Comparison of ENCODE assay signal across 12 cellular contexts in genomic region chr1:155011004-155011416, GRCh38. TPM values are rescaled to one million over a fixed set of nuclear protein-coding genes. Genes with fewer than 3 reads are reported as not detected.
DNase-seq lines count a peak whose midpoint lies in the region; FAIRE-seq and TF ChIP-seq lines count a peak whose summit lies in the region.
"Had no signal": no experiment of that assay in that cellular context is flagged by ENCODE, and none has a peak within 500 bp of the region (broad histone marks: within the 10 kb centered on the region; RNA-seq: fewer than 3 reads in every experiment).

No MANE protein-coding gene starts in this region.

- H3K4me1 ChIP-seq in ACC112 (ENCODE audit: control insufficient read depth, insufficient read depth, low read length, unreplicated experiment) (peaks cover 24% of the 10 kb centered on the region), colonic mucosa (peaks cover 51% of the 10 kb centered on the region), neutrophil (ENCODE audit: control insufficient read depth in 1 of 2, insufficient read depth in 1 of 2, low read depth in 1 of 2, low read length in 1 of 2) (peaks cover 90 to 98% of the 10 kb centered on the region in 2 experiments), Caco-2 (peaks cover 43% of the 10 kb centered on the region)

- H3K9ac ChIP-seq in colonic mucosa (ENCODE audit: low read depth in 2 of 2, low read length in 2 of 2): peak overlapping the region; percentile 44 to 100

- peak; percentile 88 for DNase-seq in D721Med (ENCODE audit: insufficient read length, low spot score)
- no peak for DNase-seq in colonic mucosa
- DNase-seq in Caco-2: no peak
- DNase-seq in ACHN: no peak
- no peak for DNase-seq in midbrain (lab: John Stamatoyannopoulos, UW)
- no peak for DNase-seq in EL
- DNase-seq: DMS153, NCI-H2081 had no signal

- POLR2A ChIA-PET in Caco-2 (lab: Charles Lee): no interaction called here

- H3K36me3 ChIP-seq in ACC112 (ENCODE audit: insufficient read depth, low read length): peaks cover 5% of the 10 kb centered on the region; the same call in 1 of the 2 replicates
- peaks cover 13% of the 10 kb centered on the region for H3K36me3 ChIP-seq in colonic mucosa
- peaks cover 49% of the 10 kb centered on the region for H3K36me3 ChIP-seq in neutrophil
- peaks cover 2% of the 10 kb centered on the region for H3K36me3 ChIP-seq in Caco-2 (ENCODE audit: control insufficient read depth, insufficient read depth, low read length)

- peak overlapping the region; percentile 38; the same call in 1 of the 2 replicates for H3K27ac ChIP-seq in ACC112 (ENCODE audit: low read depth, low read length)
- H3K27ac ChIP-seq in colonic mucosa: peak overlapping the region; percentile 94
- peak overlapping the region; percentile 97 for H3K27ac ChIP-seq in neutrophil

- H3K36me3 Mint-ChIP-seq in Caco-2 (ENCODE audit: insufficient read depth, unreplicated experiment): peaks cover 41% of the 10 kb centered on the region

- intact Hi-C loops in colonic mucosa (cut with DNase I): no loop called here
- intact Hi-C loops in Caco-2 (cut with micrococcal nuclease; ENCODE audit: unreplicated experiment): no loop called here

- CTCF ChIA-PET in Caco-2 (lab: Charles Lee): no interaction called here

- peaks cover 25% of the 10 kb centered on the region for H3K4me1 Mint-ChIP-seq in Caco-2 (ENCODE audit: low read depth, unreplicated experiment)

- no peaks in the 10 kb centered on the region for H3K9me3 Mint-ChIP-seq in Caco-2 (ENCODE audit: unreplicated experiment)

- no TSS peak for BruUV-seq in Caco-2 (replicated peaks; lab: Mats Ljungman, UMichigan)

- H3K79me2 ChIP-seq in ACC112 (ENCODE audit: control insufficient read depth, insufficient read depth, low read length, unreplicated experiment): peaks cover 44% of the 10 kb centered on the region

- H3K4me3 Mint-ChIP-seq in Caco-2 (ENCODE audit: unreplicated experiment): no peak overlapping the region

- in situ Hi-C loops in ACHN (cut with HindIII; ENCODE audit: low pct_ligation_motif_present, low pct_unique_long_range_greater_than_20kb, low sequenced_read_pairs): no loop called here

- H3K4me3 ChIP-seq in ACC112 (ENCODE audit: low read depth, low read length): no peak overlapping the region
- H3K4me3 ChIP-seq in colonic mucosa: no peak overlapping the region
- peak overlapping the region; percentile 85 to 95 for H3K4me3 ChIP-seq in neutrophil (ENCODE audit: low read depth in 1 of 2, low read length in 1 of 2)
- no peak overlapping the region for H3K4me3 ChIP-seq in Caco-2 (ENCODE audit: low read depth, low read length)

- no peak overlapping the region for H2AFZ ChIP-seq in ACC112 (ENCODE audit: low read length, unreplicated experiment)

- H3K27ac Mint-ChIP-seq in Caco-2 (ENCODE audit: unreplicated experiment): no peak overlapping the region

- H3K9me3 ChIP-seq in colonic mucosa (no peaks in the 10 kb centered on the region), neutrophil (no peaks in the 10 kb centered on the region), Caco-2 (no peaks in the 10 kb centered on the region)

- FAIRE-seq in D721Med (lab: Jason Lieb, UNC): no peak

- no peaks in the 10 kb centered on the region for H3K27me3 Mint-ChIP-seq in Caco-2 (ENCODE audit: insufficient read depth, unreplicated experiment)

- H3K27me3 ChIP-seq in ACC112 (ENCODE audit: insufficient read depth, low read length) (no peaks in the 10 kb centered on the region), colonic mucosa (no peaks in the 10 kb centered on the region), neutrophil (no peaks in the 10 kb centered on the region), Caco-2 (replicated peaks; ENCODE audit: control insufficient read depth, insufficient read depth, low read length) (no peaks in the 10 kb centered on the region)

- no peak for TF ChIP-seq CTCF in D721Med (IDR thresholded peaks at IDR 0.05; ENCODE audit: insufficient read depth, missing control alignments)
- TF ChIP-seq CTCF in colonic mucosa (IDR thresholded peaks at IDR 0.05): no peak
- TF ChIP-seq CTCF in neutrophil (IDR thresholded peaks at IDR 0.05): no peak
- TF ChIP-seq CTCF in Caco-2 (IDR thresholded peaks at IDR 0.05; ENCODE audit: insufficient read depth in 1 of 2, low read depth in 1 of 2, low read length in 1 of 2, severe bottlenecking in 1 of 2, unreplicated experiment in 1 of 2): no peak

RNA-seq across cellular contexts. Expression of gene ZBTB7B, which starts 8.4 kb away (rescaled TPM):
- total RNA-seq in colonic mucosa: 100 to 1,000 TPM; 185 to 205 TPM
- 42.9 and 46.8 TPM in 2 replicates for total RNA-seq in Caco-2 (2022)

RNA-seq across cellular contexts. Expression of gene LENEP, which starts 17.6 kb away (rescaled TPM):
- not detected for total RNA-seq in colonic mucosa
- total RNA-seq in Caco-2 (2022): 0.50 and 0.53 TPM in 2 replicates

RNA-seq across cellular contexts. Expression of gene DCST2, which starts 22.6 kb away (rescaled TPM):
- total RNA-seq in colonic mucosa: 1 to 10 TPM; 1.7 to 1.9 TPM
- total RNA-seq in Caco-2 (2022): 0.26 and 0.61 TPM in 2 replicates
- total RNA-seq: kidney epithelial cell had no signal

RNA-seq across cellular contexts. Expression of gene DCST1, which starts 22.6 kb away (rescaled TPM):
- total RNA-seq in colonic mucosa: not detected
- 0.32 TPM in 1 of 2 replicates, not detected in the other for total RNA-seq in Caco-2 (2022)
- total RNA-seq: kidney epithelial cell, OCI-LY7 had no signal

RNA-seq across cellular contexts. Expression of gene FLAD1, which starts 27.9 kb away (rescaled TPM):
- total RNA-seq in colonic mucosa: 10 to 100 TPM; 28.2 to 46.1 TPM
- 51.3 and 61.5 TPM in 2 replicates for total RNA-seq in Caco-2 (2022)

Comparison
In these comparisons a context has a peak if more than half of its experiments do, and no peak if none do; other contexts are left out.
1. H3K27ac ChIP-seq: peak in every context shown above with its lines; median percentile 97 in neutrophil; 94 in colonic mucosa; 38 in ACC112.
2. H3K4me3 ChIP-seq: peak in neutrophil (2 of 2); none in ACC112 (single experiment), colonic mucosa (single experiment) and Caco-2 (single experiment).